ENCODE assay signal across 10 cellular contexts in the genomic region with DNA sequence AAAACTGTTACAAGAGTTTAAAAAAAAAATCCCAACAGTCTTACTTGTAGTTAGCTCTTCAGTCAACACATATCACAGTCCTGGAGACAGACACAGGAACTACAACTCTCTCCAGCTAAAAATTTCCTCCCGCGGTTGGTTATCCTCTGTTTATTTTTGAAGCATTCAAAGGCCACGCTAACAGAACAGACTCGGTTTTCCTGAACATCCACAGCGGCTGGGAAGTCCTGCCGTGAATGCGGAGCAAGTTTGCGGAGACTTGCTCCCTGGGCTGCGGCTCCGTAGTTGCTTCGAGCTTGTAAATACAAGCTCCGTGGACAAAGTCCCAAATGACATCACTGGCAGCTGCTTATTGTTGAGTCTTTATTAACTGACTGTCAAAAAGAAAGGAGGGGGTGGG. TPM values are rescaled to one million over a fixed set of nuclear protein-coding genes. Genes with fewer than 3 reads are reported as not detected.
DNase-seq lines count a peak whose midpoint lies in the region; ATAC-seq, FAIRE-seq and TF ChIP-seq lines count a peak whose summit lies in the region.
"Had no signal": no experiment of that assay in that cellular context is flagged by ENCODE, and none has a peak within 500 bp of the region (broad histone marks: within the 10 kb centered on the region; RNA-seq: fewer than 3 reads in every experiment).

A gene (minus strand): TSS at position 292 of the 400 bp plus-strand sequence. CDS start 50,937 bp downstream, outside the sequence.

- no peaks in the 10 kb centered on the region for H3K9me3 ChIP-seq in lung (ENCODE audit: control insufficient read depth in 2 of 2, insufficient read depth in 1 of 2, low read length in 1 of 2)
- no peaks in the 10 kb centered on the region for H3K9me3 ChIP-seq in suprapubic skin

- H3K4me1 ChIP-seq in lung (ENCODE audit: control insufficient read depth in 2 of 2, insufficient read depth in 2 of 2, low read length in 2 of 2) (no peaks in the 10 kb centered on the region), suprapubic skin (peaks cover 32% of the 10 kb centered on the region)

- H3K4me3 ChIP-seq in lung (no peak within 1 kb of the TSS), suprapubic skin (peak within 1 kb of the TSS; percentile 41)

- peak; percentile 21 for FAIRE-seq in endometrium (lab: Jason Lieb, UNC)
- FAIRE-seq: GM19239 had no signal

- no peak for TF ChIP-seq CTCF in lung (IDR thresholded peaks at IDR 0.05; ENCODE audit: control extremely low read depth, extremely low read depth)
- peak in 1 of 2 donors; percentile 19 for TF ChIP-seq CTCF in suprapubic skin (IDR thresholded peaks at IDR 0.05)
- TF ChIP-seq CTCF in GM10248 (IDR thresholded peaks at IDR 0.05; ENCODE audit: control extremely low read depth, extremely low read depth, low read depth, missing control alignments) = no peak

- POLR2A ChIA-PET in GM10248 (lab: Yijun Ruan, JAX) = no interaction called here

- TF ChIP-seq EP300 in suprapubic skin (IDR thresholded peaks at IDR 0.05) = no peak

- H3K27me3 ChIP-seq in lung (ENCODE audit: control insufficient read depth, insufficient read depth) (no peaks in the 10 kb centered on the region), suprapubic skin (no peaks in the 10 kb centered on the region)

- DNase-seq in NCI-H2227 (lab: John Stamatoyannopoulos, UW; ENCODE audit: unreplicated experiment) (peak; percentile 26), lung (ENCODE audit: low spot score) (no peak), suprapubic skin (ENCODE audit: low spot score in 2 of 2) (no peak), NCI-H1092 (lab: John Stamatoyannopoulos, UW) (no peak), GM10248 (ENCODE audit: extremely low spot score) (no peak)
- DNase-seq in activated effector memory CD4-positive, alpha-beta T cell treated with anti-CD3 and anti-CD28 coated beads, Interleukin-2, amount 50 U/mL, for 16 hours = no peak
- DNase-seq: NCI-H187 treated with DMSO at 0.1 percent for 48 hours had no signal

- peak within 1 kb of the TSS; percentile 52 to 77 for H3K27ac ChIP-seq in lung (ENCODE audit: low read depth in 1 of 2, low read length in 1 of 2)
- H3K27ac ChIP-seq in suprapubic skin = peak within 1 kb of the TSS; percentile 63

- 3 to 5% methylated on average over 12 of the region's 12 CpGs for WGBS in lung, 2 donors
- 2% methylated on average over 12 of the region's 12 CpGs for WGBS in suprapubic skin

- ATAC-seq in lung (ENCODE audit: insufficient read depth, low FRiP score) = no peak
- no peak for ATAC-seq in GM18517 (IDR thresholded peaks at IDR 0.05; ENCODE audit: unreplicated experiment)

- H3K36me3 ChIP-seq in lung (ENCODE audit: control insufficient read depth in 2 of 2, insufficient read depth in 2 of 2, low read length in 2 of 2) (no peaks in the 10 kb centered on the region), suprapubic skin (no peaks in the 10 kb centered on the region)

- CTCF ChIA-PET in GM10248 (lab: Yijun Ruan, JAX) = no interaction called here

- no peak for TF ChIP-seq POLR2A in suprapubic skin (IDR thresholded peaks at IDR 0.05)

RNA-seq across cellular contexts. Expression of the gene that starts here (rescaled TPM):
- total RNA-seq in lung = 10 to 100 TPM; 10.6 to 20.2 TPM
- polyA plus RNA-seq in lung = 1 to 10 TPM; 2.3 to 5.6 TPM
- total RNA-seq in suprapubic skin = 1 to 10 TPM; 2.8 to 6.4 (median 4.2) TPM
